1 cellular context compared by ENCODE assay signal in the genomic region with DNA sequence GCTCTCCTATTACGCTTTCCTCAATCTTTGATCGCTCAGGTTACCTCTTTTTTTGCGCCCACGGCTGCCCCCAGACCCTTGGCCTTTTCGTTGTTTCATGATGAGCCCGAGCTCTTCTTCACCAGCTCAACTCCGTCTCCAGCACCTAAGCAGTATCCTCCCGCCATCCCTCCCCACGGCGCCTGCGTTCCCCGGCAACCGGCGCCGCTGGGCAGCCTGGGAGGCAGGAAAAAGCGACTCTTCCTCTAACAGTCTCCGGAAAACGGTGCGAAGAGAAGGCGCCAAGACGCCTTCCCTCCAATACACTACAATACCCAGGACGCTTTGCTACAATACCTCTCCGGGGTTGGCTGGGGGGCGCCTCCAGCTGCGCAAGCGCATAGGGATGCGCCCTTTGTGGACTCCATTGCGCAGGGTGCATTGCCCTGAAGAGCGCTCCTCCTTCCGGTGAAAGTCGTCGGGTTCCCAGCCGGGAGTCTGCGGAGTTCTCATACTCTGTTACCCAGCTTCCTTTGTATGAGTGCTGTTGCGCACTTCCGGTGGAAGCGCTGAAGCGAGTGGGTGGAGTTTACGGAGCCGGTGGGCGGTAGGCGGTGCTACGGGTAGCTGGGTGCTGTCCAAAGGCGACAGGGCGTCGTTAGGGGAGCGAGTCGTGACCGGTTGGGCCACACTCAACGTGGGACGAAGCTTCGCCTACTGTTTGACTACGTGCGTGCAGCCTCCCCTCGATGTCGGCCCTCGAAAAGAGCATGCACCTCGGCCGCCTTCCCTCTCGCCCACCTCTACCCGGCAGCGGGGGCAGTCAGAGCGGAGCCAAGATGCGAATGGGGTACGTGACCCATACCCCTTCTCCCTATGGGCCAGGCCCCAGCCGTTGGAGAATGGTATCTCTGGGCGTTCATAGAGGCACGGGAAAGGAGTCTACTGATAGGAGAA.
A peak's percentile ranks its signal among the peaks of the same experiment; 100 is the strongest.
TF ChIP-seq lines count a peak whose summit lies in the region.

A gene with protein sequence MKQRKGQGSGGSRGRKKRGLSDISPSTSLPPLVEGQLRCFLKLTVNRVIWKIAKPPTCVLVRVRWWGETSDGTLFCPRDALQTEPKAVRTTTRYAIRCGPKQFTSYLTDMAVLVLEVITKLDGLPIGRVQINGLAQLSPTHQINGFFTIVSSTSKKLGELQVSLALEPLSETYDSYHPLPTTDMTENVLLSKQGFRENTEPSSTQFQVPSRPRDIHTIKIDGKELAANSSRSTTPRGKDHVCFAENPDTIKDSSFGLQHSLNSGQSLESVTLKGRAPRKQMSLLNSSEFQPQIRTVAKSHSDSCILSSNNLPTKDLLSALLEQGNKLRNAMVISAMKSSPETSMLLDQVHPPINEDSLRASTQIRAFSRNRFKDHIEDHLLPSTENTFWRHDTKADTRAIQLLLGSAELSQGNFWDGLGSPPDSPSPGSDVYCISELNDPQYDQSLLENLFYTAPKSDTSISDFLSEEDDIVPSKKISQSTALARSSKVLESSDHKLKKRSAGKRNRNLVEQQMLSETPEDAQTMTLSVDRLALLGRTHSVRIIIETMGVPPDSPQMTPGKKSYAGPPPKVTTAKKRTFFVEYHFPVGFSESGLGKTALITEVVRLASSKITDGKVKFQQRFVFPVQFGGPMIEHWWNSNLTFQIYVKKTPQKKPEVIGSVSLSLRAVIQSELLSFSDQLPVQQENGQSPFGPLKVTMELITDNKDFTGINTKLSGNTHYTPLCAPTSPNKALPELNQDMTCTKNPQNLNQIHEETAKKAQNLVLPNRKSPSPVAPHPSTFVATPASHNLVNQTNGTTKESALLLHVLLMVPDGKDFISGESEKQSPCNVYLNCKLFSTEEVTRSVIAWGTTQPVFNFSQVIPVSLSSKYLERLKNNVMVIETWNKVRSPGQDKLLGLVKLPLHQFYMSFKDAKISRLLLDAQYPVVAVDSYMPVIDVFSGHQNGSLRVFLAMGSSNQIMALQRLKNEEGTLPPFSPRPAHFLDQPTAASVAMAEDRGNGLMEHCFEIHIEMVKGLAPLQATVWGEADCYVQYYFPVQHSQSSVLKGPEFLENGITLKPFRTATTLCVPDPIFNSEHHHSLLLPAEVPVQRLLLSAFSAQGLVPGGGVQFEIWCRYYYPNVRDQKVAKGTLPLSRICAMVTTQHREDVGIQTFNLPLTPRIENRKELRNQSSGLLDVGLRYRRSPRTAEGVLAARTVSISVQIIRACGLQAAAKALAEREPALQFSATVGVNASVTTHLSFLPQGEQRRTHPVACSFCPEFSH (N-terminal part only) (minus strand): TSS at position 309 of the 936 bp plus-strand sequence. CDS start 210 bp downstream, at position 99.
A gene with protein sequence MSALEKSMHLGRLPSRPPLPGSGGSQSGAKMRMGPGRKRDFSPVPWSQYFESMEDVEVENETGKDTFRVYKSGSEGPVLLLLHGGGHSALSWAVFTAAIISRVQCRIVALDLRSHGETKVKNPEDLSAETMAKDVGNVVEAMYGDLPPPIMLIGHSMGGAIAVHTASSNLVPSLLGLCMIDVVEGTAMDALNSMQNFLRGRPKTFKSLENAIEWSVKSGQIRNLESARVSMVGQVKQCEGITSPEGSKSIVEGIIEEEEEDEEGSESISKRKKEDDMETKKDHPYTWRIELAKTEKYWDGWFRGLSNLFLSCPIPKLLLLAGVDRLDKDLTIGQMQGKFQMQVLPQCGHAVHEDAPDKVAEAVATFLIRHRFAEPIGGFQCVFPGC (plus strand): TSS at position 596 of the 936 bp plus-strand sequence. CDS start 133 bp downstream, at position 729.

TF ChIP-seq in GM12878, 131 proteins besides CTCF, POLR2A, EP300 and RAD21 (continued from another document):
- TF ChIP-seq MEF2B (IDR thresholded peaks at IDR 0.05; ENCODE audit: partially characterized antibody, poor library complexity, severe bottlenecking), result peak; percentile 22
- no peak for TF ChIP-seq CBX3 (IDR thresholded peaks at IDR 0.05; ENCODE audit: borderline replicate concordance, low read depth)
- TF ChIP-seq ZSCAN29 (IDR thresholded peaks at IDR 0.05), result no peak
- TF ChIP-seq JUND (IDR thresholded peaks at IDR 0.05; ENCODE audit: low read depth, low read length), result no peak
- no peak for TF ChIP-seq KAT2A (conservative IDR thresholded peaks at IDR 0.05; ENCODE audit: control insufficient read depth, low read depth, low read length)
- TF ChIP-seq, protein P1, sequence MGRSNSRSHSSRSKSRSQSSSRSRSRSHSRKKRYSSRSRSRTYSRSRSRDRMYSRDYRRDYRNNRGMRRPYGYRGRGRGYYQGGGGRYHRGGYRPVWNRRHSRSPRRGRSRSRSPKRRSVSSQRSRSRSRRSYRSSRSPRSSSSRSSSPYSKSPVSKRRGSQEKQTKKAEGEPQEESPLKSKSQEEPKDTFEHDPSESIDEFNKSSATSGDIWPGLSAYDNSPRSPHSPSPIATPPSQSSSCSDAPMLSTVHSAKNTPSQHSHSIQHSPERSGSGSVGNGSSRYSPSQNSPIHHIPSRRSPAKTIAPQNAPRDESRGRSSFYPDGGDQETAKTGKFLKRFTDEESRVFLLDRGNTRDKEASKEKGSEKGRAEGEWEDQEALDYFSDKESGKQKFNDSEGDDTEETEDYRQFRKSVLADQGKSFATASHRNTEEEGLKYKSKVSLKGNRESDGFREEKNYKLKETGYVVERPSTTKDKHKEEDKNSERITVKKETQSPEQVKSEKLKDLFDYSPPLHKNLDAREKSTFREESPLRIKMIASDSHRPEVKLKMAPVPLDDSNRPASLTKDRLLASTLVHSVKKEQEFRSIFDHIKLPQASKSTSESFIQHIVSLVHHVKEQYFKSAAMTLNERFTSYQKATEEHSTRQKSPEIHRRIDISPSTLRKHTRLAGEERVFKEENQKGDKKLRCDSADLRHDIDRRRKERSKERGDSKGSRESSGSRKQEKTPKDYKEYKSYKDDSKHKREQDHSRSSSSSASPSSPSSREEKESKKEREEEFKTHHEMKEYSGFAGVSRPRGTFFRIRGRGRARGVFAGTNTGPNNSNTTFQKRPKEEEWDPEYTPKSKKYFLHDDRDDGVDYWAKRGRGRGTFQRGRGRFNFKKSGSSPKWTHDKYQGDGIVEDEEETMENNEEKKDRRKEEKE (IDR thresholded peaks at IDR 0.05), result no peak
- TF ChIP-seq POLR2AphosphoS2 (IDR thresholded peaks at IDR 0.05; ENCODE audit: low read depth, low read length), result 0 out of 2 replicates have a peak, but pooled peaks have one; percentile 58
- TF ChIP-seq STAT3 (IDR thresholded peaks at IDR 0.05; ENCODE audit: low read depth, low read length), result no peak
- TF ChIP-seq, protein P2, sequence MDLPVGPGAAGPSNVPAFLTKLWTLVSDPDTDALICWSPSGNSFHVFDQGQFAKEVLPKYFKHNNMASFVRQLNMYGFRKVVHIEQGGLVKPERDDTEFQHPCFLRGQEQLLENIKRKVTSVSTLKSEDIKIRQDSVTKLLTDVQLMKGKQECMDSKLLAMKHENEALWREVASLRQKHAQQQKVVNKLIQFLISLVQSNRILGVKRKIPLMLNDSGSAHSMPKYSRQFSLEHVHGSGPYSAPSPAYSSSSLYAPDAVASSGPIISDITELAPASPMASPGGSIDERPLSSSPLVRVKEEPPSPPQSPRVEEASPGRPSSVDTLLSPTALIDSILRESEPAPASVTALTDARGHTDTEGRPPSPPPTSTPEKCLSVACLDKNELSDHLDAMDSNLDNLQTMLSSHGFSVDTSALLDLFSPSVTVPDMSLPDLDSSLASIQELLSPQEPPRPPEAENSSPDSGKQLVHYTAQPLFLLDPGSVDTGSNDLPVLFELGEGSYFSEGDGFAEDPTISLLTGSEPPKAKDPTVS (IDR thresholded peaks at IDR 0.05; ENCODE audit: low read depth, low read length), result no peak
- TF ChIP-seq, protein P3, sequence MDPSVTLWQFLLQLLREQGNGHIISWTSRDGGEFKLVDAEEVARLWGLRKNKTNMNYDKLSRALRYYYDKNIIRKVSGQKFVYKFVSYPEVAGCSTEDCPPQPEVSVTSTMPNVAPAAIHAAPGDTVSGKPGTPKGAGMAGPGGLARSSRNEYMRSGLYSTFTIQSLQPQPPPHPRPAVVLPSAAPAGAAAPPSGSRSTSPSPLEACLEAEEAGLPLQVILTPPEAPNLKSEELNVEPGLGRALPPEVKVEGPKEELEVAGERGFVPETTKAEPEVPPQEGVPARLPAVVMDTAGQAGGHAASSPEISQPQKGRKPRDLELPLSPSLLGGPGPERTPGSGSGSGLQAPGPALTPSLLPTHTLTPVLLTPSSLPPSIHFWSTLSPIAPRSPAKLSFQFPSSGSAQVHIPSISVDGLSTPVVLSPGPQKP (IDR thresholded peaks at IDR 0.05; ENCODE audit: low read depth, low read length), result peak; percentile 80
- no peak for TF ChIP-seq HDAC6 (IDR thresholded peaks at IDR 0.05; ENCODE audit: unreplicated experiment)
- no peak for TF ChIP-seq CHD1 (IDR thresholded peaks at IDR 0.05; ENCODE audit: low read depth, low read length)
- TF ChIP-seq GABPA (IDR thresholded peaks at IDR 0.05; ENCODE audit: low read depth), result peak; percentile 90
- TF ChIP-seq, protein P4, sequence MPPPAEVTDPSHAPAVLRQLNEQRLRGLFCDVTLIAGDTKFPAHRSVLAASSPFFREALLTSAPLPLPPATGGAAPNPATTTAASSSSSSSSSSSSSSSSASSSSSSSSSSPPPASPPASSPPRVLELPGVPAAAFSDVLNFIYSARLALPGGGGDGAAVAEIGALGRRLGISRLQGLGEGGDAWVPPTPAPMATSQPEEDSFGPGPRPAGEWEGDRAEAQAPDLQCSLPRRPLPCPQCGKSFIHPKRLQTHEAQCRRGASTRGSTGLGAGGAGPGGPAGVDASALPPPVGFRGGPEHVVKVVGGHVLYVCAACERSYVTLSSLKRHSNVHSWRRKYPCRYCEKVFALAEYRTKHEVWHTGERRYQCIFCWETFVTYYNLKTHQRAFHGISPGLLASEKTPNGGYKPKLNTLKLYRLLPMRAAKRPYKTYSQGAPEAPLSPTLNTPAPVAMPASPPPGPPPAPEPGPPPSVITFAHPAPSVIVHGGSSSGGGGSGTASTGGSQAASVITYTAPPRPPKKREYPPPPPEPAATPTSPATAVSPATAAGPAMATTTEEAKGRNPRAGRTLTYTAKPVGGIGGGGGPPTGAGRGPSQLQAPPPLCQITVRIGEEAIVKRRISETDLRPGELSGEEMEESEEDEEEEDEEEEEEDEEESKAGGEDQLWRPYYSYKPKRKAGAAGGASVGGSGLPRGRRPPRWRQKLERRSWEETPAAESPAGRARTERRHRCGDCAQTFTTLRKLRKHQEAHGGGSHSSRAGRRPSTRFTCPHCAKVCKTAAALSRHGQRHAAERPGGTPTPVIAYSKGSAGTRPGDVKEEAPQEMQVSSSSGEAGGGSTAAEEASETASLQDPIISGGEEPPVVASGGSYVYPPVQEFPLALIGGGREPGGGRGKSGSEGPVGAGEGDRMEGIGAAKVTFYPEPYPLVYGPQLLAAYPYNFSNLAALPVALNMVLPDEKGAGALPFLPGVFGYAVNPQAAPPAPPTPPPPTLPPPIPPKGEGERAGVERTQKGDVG (CRISPR knock-in tag; IDR thresholded peaks at IDR 0.05), result no peak
